8 cellular contexts compared by ENCODE assay signal in genomic region chr22:50469377-50470305, GRCh38. TPM values are rescaled to one million over a fixed set of nuclear protein-coding genes. Genes with fewer than 3 reads are reported as not detected.
DNase-seq lines count a peak whose midpoint lies in the region; ATAC-seq and TF ChIP-seq lines count a peak whose summit lies in the region.

No MANE protein-coding gene starts in this region.

- H3K27ac Mint-ChIP-seq in activated B cell treated with CpG ODN at 0.5 μM for 24 hours, result peak overlapping the region; percentile 88

- H3K4me2 ChIP-seq in neuronal stem cell (ENCODE audit: insufficient read depth, low read length, poor library complexity, severe bottlenecking), result no peak overlapping the region

- POLR2A ChIA-PET in HEK293 (lab: Yijun Ruan, JAX), result interaction anchor here (0.5 to 2.1 kb wide), 11 partner anchors 9 to 103 kb away, joined by 3 to 9 read pairs (median 3); partner anchors contain the start of genes LMF2, NCAPH2 and SCO2
- POLR2A ChIA-PET in activated B cell treated with CpG ODN at 0.5 μM for 24 hours (lab: Charles Lee), result interaction anchor here (0.5 to 3.7 kb wide), 28 partner anchors 11 to 464 kb away, joined by 3 to 37 read pairs (median 5); partner anchors contain the start of genes ADM2, CHKB, HDAC10 and LMF2

- H3K27ac ChIP-seq in HEK293 (ENCODE audit: extremely low read depth, low read depth, low read length) (peak overlapping the region; percentile 51; the same call in 1 of the 2 replicates), breast epithelium (peak overlapping the region; percentile 15 to 29), neuronal stem cell (replicated peaks; ENCODE audit: low read length) (no peak overlapping the region)

- no peak overlapping the region for H4K91ac ChIP-seq in neuronal stem cell (ENCODE audit: low read depth, low read length, poor library complexity)

- no peak overlapping the region for H2BK120ac ChIP-seq in neuronal stem cell (ENCODE audit: low read depth, low read length)

- peaks cover 69% of the 10 kb centered on the region for H3K4me1 Mint-ChIP-seq in activated B cell treated with CpG ODN at 0.5 μM for 24 hours

- peaks cover 29% of the 10 kb centered on the region for H3K36me3 Mint-ChIP-seq in activated B cell treated with CpG ODN at 0.5 μM for 24 hours (ENCODE audit: low read depth)

- peak overlapping the region; percentile 47 for H3K14ac ChIP-seq in neuronal stem cell (ENCODE audit: low read length)

- H3K9ac ChIP-seq in neuronal stem cell (ENCODE audit: low read depth, low read length, poor library complexity), result peak overlapping the region; percentile 86

- no peak for TF ChIP-seq POLR2A in breast epithelium (IDR thresholded peaks at IDR 0.05)

- no peak overlapping the region for H2BK15ac ChIP-seq in neuronal stem cell (ENCODE audit: low read length)

- H2BK12ac ChIP-seq in neuronal stem cell (ENCODE audit: low read length), result peak overlapping the region; percentile 22

- peak; percentile 24; the same call in 1 of the 2 replicates for TF ChIP-seq CTCF in GM12875 (IDR thresholded peaks at IDR 0.05; ENCODE audit: borderline replicate concordance, insufficient read depth, low read depth, low read length)
- no peak for TF ChIP-seq CTCF in HEK293 (tag by site-specific recombination; IDR thresholded peaks at IDR 0.05)
- no peak for TF ChIP-seq CTCF in activated B cell treated with CpG ODN at 0.5 μM for 24 hours (IDR thresholded peaks at IDR 0.05)
- TF ChIP-seq CTCF in breast epithelium (IDR thresholded peaks at IDR 0.05), result no peak

- peak overlapping the region; percentile 52 for H2AK5ac ChIP-seq in neuronal stem cell (ENCODE audit: low read depth, low read length)

- no peaks in the 10 kb centered on the region for H3K9me3 Mint-ChIP-seq in activated B cell treated with CpG ODN at 0.5 μM for 24 hours

- H3K27me3 ChIP-seq in breast epithelium (no peaks in the 10 kb centered on the region), neuronal stem cell (ENCODE audit: control insufficient read depth in 3 of 3, insufficient read depth in 3 of 3, low read depth in 1 of 3, low read length in 3 of 3) (no peaks in the 10 kb centered on the region)

- peak overlapping the region; percentile 89 for H3K4ac ChIP-seq in neuronal stem cell (ENCODE audit: low read length)

- intact Hi-C loops in activated B cell treated with CpG ODN at 0.5 μM for 24 hours (cut with micrococcal nuclease) (loop anchor here (1.0 to 10.0 kb wide), 11 partner anchors 12 to 535 kb away; partner anchors contain the start of genes ADM2, CHKB, LMF2 and SCO2), breast epithelium (cut with DNase I; ENCODE audit: low total_unique reads) (no loop called here)

- ATAC-seq in activated B cell treated with CpG ODN at 0.5 μM for 24 hours (ENCODE audit: low read depth) (peak; percentile 81), left lobe of liver (no peak)

- H3K4me3 ChIP-seq in GM12875 (ENCODE audit: low read depth, low read length) (no peak overlapping the region), HEK293 (ENCODE audit: low read depth, low read length) (no peak overlapping the region), breast epithelium (peak overlapping the region in 1 of 3 donors; percentile 41), neuronal stem cell (ENCODE audit: low read length in 2 of 2) (no peak overlapping the region)

- DNase-seq in MV-4-11 (lab: John Stamatoyannopoulos, UW) (peak; percentile 87), activated B cell treated with CpG ODN at 0.5 μM for 24 hours (peak; percentile 84), breast epithelium (ENCODE audit: low spot score in 2 of 2) (peak in 1 of 2 donors; percentile 67), neuronal stem cell (ENCODE audit: low spot score) (no peak), left lobe of liver (ENCODE audit: low spot score) (no peak), AG08396 (ENCODE audit: low spot score) (no peak)

- H3K9me3 ChIP-seq in HEK293 (ENCODE audit: control insufficient read depth, insufficient read depth, low read depth, low read length) (no peaks in the 10 kb centered on the region), breast epithelium (no peaks in the 10 kb centered on the region), neuronal stem cell (replicated peaks in 1 of 2; ENCODE audit: control insufficient read depth in 2 of 2, insufficient read depth in 1 of 2, low read depth in 1 of 2, low read length in 2 of 2) (no peaks in the 10 kb centered on the region)

- no peaks in the 10 kb centered on the region for H3K27me3 Mint-ChIP-seq in activated B cell treated with CpG ODN at 0.5 μM for 24 hours

- WGBS in neuronal stem cell (ENCODE audit: extremely low coverage in 2 of 2, insufficient read length in 2 of 2, insufficient replicate concordance in 1 of 2), 2 donors, result no CpG with 5 or more reads among the region's 25 CpGs

- H4K8ac ChIP-seq in neuronal stem cell (ENCODE audit: low read depth, low read length), result no peak overlapping the region

- H3K36me3 ChIP-seq in HEK293 (ENCODE audit: control insufficient read depth in 2 of 2, insufficient read depth in 1 of 2, low read length in 2 of 2), result peaks cover 4 to 78% of the 10 kb centered on the region in 2 experiments; a peak in 2 of 3 replicates
- peaks cover 4% of the 10 kb centered on the region for H3K36me3 ChIP-seq in breast epithelium
- H3K36me3 ChIP-seq in neuronal stem cell (replicated peaks in 1 of 2; ENCODE audit: control insufficient read depth in 2 of 2, insufficient read depth in 2 of 2, low read length in 2 of 2), result peaks cover 25 to 61% of the 10 kb centered on the region in 2 donors

- peak overlapping the region; percentile 68 for H3K4me3 Mint-ChIP-seq in activated B cell treated with CpG ODN at 0.5 μM for 24 hours

- H3K18ac ChIP-seq in neuronal stem cell (ENCODE audit: low read length), result no peak overlapping the region

- peak overlapping the region; percentile 66 for H2BK5ac ChIP-seq in neuronal stem cell (ENCODE audit: low read length)

- peak overlapping the region; percentile 80 for H3K23ac ChIP-seq in neuronal stem cell (ENCODE audit: low read depth, low read length, poor library complexity)

- CTCF ChIA-PET in HEK293 (lab: Yijun Ruan, JAX), result interaction anchor here (1.1 to 3.3 kb wide), 4 partner anchors 13 to 93 kb away, joined by 3 to 18 read pairs (median 12); partner anchors contain the start of gene SCO2
- CTCF ChIA-PET in activated B cell treated with CpG ODN at 0.5 μM for 24 hours (lab: Charles Lee), result interaction anchor here (0.7 to 2.5 kb wide), 6 partner anchors 10 to 151 kb away, joined by 3 to 12 read pairs (median 4); partner anchors contain the start of gene SCO2

- H3K4me1 ChIP-seq in HEK293 (ENCODE audit: control insufficient read depth, insufficient read depth, low read length), result peaks cover 23% of the 10 kb centered on the region
- peaks cover 16 to 45% of the 10 kb centered on the region in 2 donors for H3K4me1 ChIP-seq in breast epithelium
- peaks cover 6 to 11% of the 10 kb centered on the region in 2 donors for H3K4me1 ChIP-seq in neuronal stem cell (ENCODE audit: control insufficient read depth in 2 of 2, insufficient read depth in 1 of 2, low read depth in 1 of 2, low read length in 2 of 2)

- no peak overlapping the region for H2AFZ ChIP-seq in neuronal stem cell (ENCODE audit: low read length)

- peaks cover 62% of the 10 kb centered on the region for H3K79me1 ChIP-seq in neuronal stem cell (ENCODE audit: low read depth, low read length)

TF ChIP-seq in HEK293, 187 proteins besides CTCF, POLR2A, EP300 and RAD21 (continues in another document):
- TF ChIP-seq SP2 (tag by site-specific recombination; IDR thresholded peaks at IDR 0.05) (peak; percentile 26), SP7 (tag by site-specific recombination; IDR thresholded peaks at IDR 0.05) (peak; percentile 49), KLF17 (tag by site-specific recombination; IDR thresholded peaks at IDR 0.05) (peak; percentile 82), ZNF140 (tag by site-specific recombination; IDR thresholded peaks at IDR 0.05) (no peak), ZNF692 (tag by site-specific recombination; IDR thresholded peaks at IDR 0.05) (peak; percentile 75)

RNA-seq across cellular contexts. Expression of gene SBF1, which starts 5.2 kb away (rescaled TPM):
- total RNA-seq in activated B cell treated with CpG ODN at 0.5 μM for 24 hours, result 114 and 144 TPM in 2 replicates
- 10 to 100 TPM; 30.6 to 33.1 (median 30.6) TPM for total RNA-seq in breast epithelium
- 39.3 TPM for polyA plus RNA-seq in neuronal stem cell (2013, experiment 1 of 2)
- polyA plus RNA-seq in neuronal stem cell (2013, experiment 2 of 2), result 38.7 TPM
- total RNA-seq in left lobe of liver, result 31.2 TPM

RNA-seq across cellular contexts. Expression of gene ADM2, which starts 11.7 kb away (rescaled TPM):
- total RNA-seq in activated B cell treated with CpG ODN at 0.5 μM for 24 hours (5.1 and 5.2 TPM in 2 replicates), breast epithelium (under 1 TPM in 2 of 3 donors, not detected in 1; 0.59 to 0.98 TPM), left lobe of liver (1.3 TPM)
- 2.4 TPM for polyA plus RNA-seq in neuronal stem cell (2013, experiment 1 of 2)
- 2.2 TPM for polyA plus RNA-seq in neuronal stem cell (2013, experiment 2 of 2)

RNA-seq across cellular contexts. Expression of gene MIOX, which starts 17.0 kb away (rescaled TPM):
- 0.15 and 0.22 TPM in 2 replicates for total RNA-seq in activated B cell treated with CpG ODN at 0.5 μM for 24 hours
- total RNA-seq in breast epithelium, result not detected
- polyA plus RNA-seq in neuronal stem cell (2013, experiment 1 of 2), result 0.33 TPM
- polyA plus RNA-seq in neuronal stem cell (2013, experiment 2 of 2), result 0.26 TPM
- total RNA-seq in left lobe of liver, result not detected

RNA-seq across cellular contexts. Expression of gene LMF2, which starts 37.9 kb away (rescaled TPM):
- total RNA-seq in activated B cell treated with CpG ODN at 0.5 μM for 24 hours, result 76.6 and 81.0 TPM in 2 replicates
- 10 to 100 TPM; 35.7 to 54.9 (median 39.5) TPM for total RNA-seq in breast epithelium
- 29.8 TPM for polyA plus RNA-seq in neuronal stem cell (2013, experiment 1 of 2)
- 30.2 TPM for polyA plus RNA-seq in neuronal stem cell (2013, experiment 2 of 2)
- 50.2 TPM for total RNA-seq in left lobe of liver

RNA-seq across cellular contexts. Expression of gene NCAPH2, which starts 38.4 kb away (rescaled TPM):
- total RNA-seq in activated B cell treated with CpG ODN at 0.5 μM for 24 hours (63.9 and 68.2 TPM in 2 replicates), breast epithelium (10 to 100 TPM; 25.9 to 48.2 (median 43.0) TPM), left lobe of liver (18.8 TPM)
- polyA plus RNA-seq in neuronal stem cell (2013, experiment 1 of 2), result 29.6 TPM
- polyA plus RNA-seq in neuronal stem cell (2013, experiment 2 of 2), result 27.7 TPM

Comparison
In these comparisons a context has a peak if more than half of its experiments do, and no peak if none do; other contexts are left out.
1. DNase-seq: peak in MV-4-11 (single experiment) and activated B cell treated with CpG ODN at 0.5 μM for 24 hours (single experiment); none in neuronal stem cell (single experiment), left lobe of liver (single experiment) and AG08396 (single experiment).